15 cellular contexts compared by ENCODE assay signal in the genomic region with DNA sequence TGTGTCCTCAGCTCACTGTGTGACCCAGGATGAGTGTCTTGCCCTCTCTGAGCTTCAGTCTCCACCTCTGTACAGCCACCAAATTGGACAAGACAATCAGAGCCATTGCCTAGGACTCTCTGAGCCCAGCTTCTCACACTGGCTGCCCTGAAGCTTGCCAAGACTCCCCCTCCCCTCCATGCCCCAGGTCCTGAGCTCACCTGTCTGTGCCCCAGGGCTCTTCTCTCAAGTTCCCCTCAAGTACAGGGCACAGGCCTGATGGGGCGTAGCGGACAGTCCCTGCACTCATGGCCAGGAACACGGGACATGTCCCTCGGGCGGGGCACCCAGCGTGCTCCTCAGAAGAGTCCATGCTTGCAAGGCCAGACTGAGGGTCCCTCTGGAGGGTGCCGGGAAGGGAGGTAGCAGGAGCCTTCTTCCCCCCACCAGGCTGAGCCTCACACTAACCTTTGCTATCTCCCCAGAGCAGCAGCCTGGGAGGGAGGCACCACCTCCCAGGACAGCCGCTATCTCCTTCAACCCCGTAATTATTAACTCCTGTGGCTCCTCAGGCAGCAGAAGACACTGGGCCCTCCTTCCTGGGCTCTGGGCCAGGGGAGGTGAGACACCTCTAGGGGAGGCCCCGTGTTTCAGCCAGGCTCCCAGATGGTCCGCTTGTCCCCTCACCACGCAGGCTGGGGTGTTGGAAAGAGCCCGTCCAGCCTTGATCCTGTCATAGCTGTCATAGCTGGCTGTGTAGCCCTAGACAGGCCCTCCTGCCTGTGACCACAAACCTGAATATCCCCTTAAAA. TPM values are rescaled to one million over a fixed set of nuclear protein-coding genes. Genes with fewer than 3 reads are reported as not detected.
DNase-seq lines count a peak whose midpoint lies in the region; ATAC-seq lines count a peak whose summit lies in the region.
"Had no signal": no experiment of that assay in that cellular context is flagged by ENCODE, and none has a peak within 500 bp of the region (broad histone marks: within the 10 kb centered on the region; RNA-seq: fewer than 3 reads in every experiment).

No MANE protein-coding gene starts in this region.

- H3K27ac ChIP-seq in CD8-positive, alpha-beta memory T cell (ENCODE audit: low read depth, low read length): peak overlapping the region; percentile 47
- H3K27ac ChIP-seq: C4-2B had no signal

- H3K9me3 Mint-ChIP-seq in CD8-positive, alpha-beta memory T cell: no peaks in the 10 kb centered on the region
- H3K9me3 Mint-ChIP-seq in activated T-helper 1 cell treated with anti-CD3 and anti-CD28 coated beads, Interleukin-12 subunit alpha, Interleukin-12 subunit beta, Interleukin-2, Interleukin-4 antibody, amounts not matched to agents 30 ng/mL and 10 ng/mL and 1 ng/mL, durations not matched to agents 14 hours and 24 hours and 36 hours: no peaks in the 10 kb centered on the region
- H3K9me3 Mint-ChIP-seq: IgD-negative memory B cell had no signal

- CTCF ChIA-PET in CD8-positive, alpha-beta memory T cell (lab: Charles Lee): interaction anchor here (0.9 to 1.6 kb wide), 2 partner anchors 162 to 188 kb away, joined by 3 to 4 read pairs; no protein-coding TSS in a partner anchor

- H3K36me3 Mint-ChIP-seq in CD8-positive, alpha-beta memory T cell: no peaks in the 10 kb centered on the region
- H3K36me3 Mint-ChIP-seq in activated T-helper 1 cell treated with anti-CD3 and anti-CD28 coated beads, Interleukin-12 subunit alpha, Interleukin-12 subunit beta, Interleukin-2, Interleukin-4 antibody, amounts not matched to agents 30 ng/mL and 10 ng/mL and 1 ng/mL, durations not matched to agents 14 hours and 24 hours and 36 hours (ENCODE audit: low read depth): peaks cover 4% of the 10 kb centered on the region
- H3K36me3 Mint-ChIP-seq: IgD-negative memory B cell had no signal

- no peaks in the 10 kb centered on the region for H3K36me3 ChIP-seq in CD8-positive, alpha-beta memory T cell (ENCODE audit: insufficient read depth, low read length)

- ATAC-seq in HG03280 (IDR thresholded peaks at IDR 0.05; ENCODE audit: unreplicated experiment): no peak

- peaks cover 42 to 63% of the 10 kb centered on the region in 2 donors for H3K27me3 Mint-ChIP-seq in CD8-positive, alpha-beta memory T cell
- H3K27me3 Mint-ChIP-seq in activated T-helper 1 cell treated with anti-CD3 and anti-CD28 coated beads, Interleukin-12 subunit alpha, Interleukin-12 subunit beta, Interleukin-2, Interleukin-4 antibody, amounts not matched to agents 30 ng/mL and 10 ng/mL and 1 ng/mL, durations not matched to agents 14 hours and 24 hours and 36 hours (ENCODE audit: insufficient read depth): peaks cover 40% of the 10 kb centered on the region

- intact Hi-C loops in posterior vena cava (cut with DNase I): loop anchor here in 1 of 2 donors (5.0 kb wide), 1 partner anchor 1592 kb away; no protein-coding TSS in a partner anchor
- intact Hi-C loops in activated T-helper 1 cell treated with anti-CD3 and anti-CD28 coated beads, Interleukin-12 subunit alpha, Interleukin-12 subunit beta, Interleukin-2, Interleukin-4 antibody, amounts not matched to agents 30 ng/mL and 10 ng/mL and 1 ng/mL, durations not matched to agents 14 hours and 24 hours and 36 hours (cut with micrococcal nuclease): no loop called here

- H3K4me1 ChIP-seq in CD8-positive, alpha-beta memory T cell (ENCODE audit: insufficient read depth, low read length): no peaks in the 10 kb centered on the region

- POLR2A ChIA-PET in CD8-positive, alpha-beta memory T cell (lab: Charles Lee): no interaction called here

- peak overlapping the region in 1 of 8 donors; percentile 81 for H3K27ac Mint-ChIP-seq in CD8-positive, alpha-beta memory T cell
- H3K27ac Mint-ChIP-seq in activated T-helper 1 cell treated with anti-CD3 and anti-CD28 coated beads, Interleukin-12 subunit alpha, Interleukin-12 subunit beta, Interleukin-2, Interleukin-4 antibody, amounts not matched to agents 30 ng/mL and 10 ng/mL and 1 ng/mL, durations not matched to agents 14 hours and 24 hours and 36 hours: no peak overlapping the region
- H3K27ac Mint-ChIP-seq: IgD-negative memory B cell had no signal

- H3K4me3 Mint-ChIP-seq in CD8-positive, alpha-beta memory T cell: peak overlapping the region in 1 of 7 donors; percentile 59
- no peak overlapping the region for H3K4me3 Mint-ChIP-seq in activated T-helper 1 cell treated with anti-CD3 and anti-CD28 coated beads, Interleukin-12 subunit alpha, Interleukin-12 subunit beta, Interleukin-2, Interleukin-4 antibody, amounts not matched to agents 30 ng/mL and 10 ng/mL and 1 ng/mL, durations not matched to agents 14 hours and 24 hours and 36 hours

- H3K9me3 ChIP-seq in CD8-positive, alpha-beta memory T cell (ENCODE audit: low read length): no peaks in the 10 kb centered on the region

- peaks cover 8 to 14% (median 8%) of the 10 kb centered on the region in 3 donors for H3K4me1 Mint-ChIP-seq in CD8-positive, alpha-beta memory T cell
- peaks cover 11% of the 10 kb centered on the region for H3K4me1 Mint-ChIP-seq in activated T-helper 1 cell treated with anti-CD3 and anti-CD28 coated beads, Interleukin-12 subunit alpha, Interleukin-12 subunit beta, Interleukin-2, Interleukin-4 antibody, amounts not matched to agents 30 ng/mL and 10 ng/mL and 1 ng/mL, durations not matched to agents 14 hours and 24 hours and 36 hours (ENCODE audit: low read depth)

- peaks cover 13% of the 10 kb centered on the region for H3K27me3 ChIP-seq in CD8-positive, alpha-beta memory T cell (ENCODE audit: insufficient read depth, low read length, poor library complexity, severe bottlenecking)

- H3K4me3 ChIP-seq in CD8-positive, alpha-beta memory T cell (ENCODE audit: low read length): no peak overlapping the region
- H3K4me3 ChIP-seq: smooth muscle cell had no signal

- no peak for DNase-seq in CD8-positive, alpha-beta memory T cell
- DNase-seq in HuH-7 (ENCODE audit: low spot score) (peak; percentile 42), glomerular visceral epithelial cell (ENCODE audit: extremely low spot score) (peak; percentile 78), posterior vena cava (ENCODE audit: low spot score) (peak; percentile 80), T-helper 9 cell (no peak), SK-N-DZ (ENCODE audit: low spot score) (no peak)
- no peak for DNase-seq in activated T-helper 1 cell treated with anti-CD3 and anti-CD28 coated beads, Interleukin-12 subunit alpha, Interleukin-12 subunit beta, Interleukin-2, Interleukin-4 antibody, amounts not matched to agents 30 ng/mL and 10 ng/mL and 1 ng/mL, durations not matched to agents 14 hours and 24 hours and 36 hours (ENCODE audit: low spot score)
- DNase-seq: effector CD4-positive, alpha-beta T cell; GOT3; NCI-H187 had no signal

RNA-seq across cellular contexts. Expression of gene RAB3IL1, which starts 2.7 kb away (rescaled TPM):
- total RNA-seq in CD8-positive, alpha-beta memory T cell: under 1 TPM; 0.28 to 0.53 TPM
- not detected for polyA plus RNA-seq in CD8-positive, alpha-beta memory T cell
- total RNA-seq in posterior vena cava: 10 to 100 TPM; 26.7 to 31.5 TPM
- 0.23 and 0.24 TPM in 2 replicates for total RNA-seq in activated T-helper 1 cell treated with anti-CD3 and anti-CD28 coated beads, Interleukin-12 subunit alpha, Interleukin-12 subunit beta, Interleukin-2, Interleukin-4 antibody, amounts not matched to agents 30 ng/mL and 10 ng/mL and 1 ng/mL, durations not matched to agents 14 hours and 24 hours and 36 hours
- 0.42 and 1.0 TPM in 2 replicates for polyA plus RNA-seq in SK-N-DZ (2014; cell fraction: cytosol; rRNA removed)
- 2.1 and 2.9 TPM in 2 replicates for polyA plus RNA-seq in SK-N-DZ (2014; cell fraction: nucleus; rRNA removed)
- total RNA-seq: T-helper 2 cell treated with Interferon-gamma antibody and Interleukin-4, amounts not matched to agents 100 ng/mL and 5 ng/mL, for 36 hours had no signal
- polyA plus RNA-seq: IgD-negative memory B cell had no signal

RNA-seq across cellular contexts. Expression of gene FADS3, which starts 28.7 kb away (rescaled TPM):
- total RNA-seq in CD8-positive, alpha-beta memory T cell: 1 to 10 TPM; 5.8 to 7.7 TPM
- polyA plus RNA-seq in CD8-positive, alpha-beta memory T cell: 2.6 TPM
- total RNA-seq in posterior vena cava: 100 to 1,000 TPM in 1 of 2 donors, 10 to 100 TPM in 1; 83.0 to 106 TPM
- 9.0 and 14.2 TPM in 2 replicates for total RNA-seq in activated T-helper 1 cell treated with anti-CD3 and anti-CD28 coated beads, Interleukin-12 subunit alpha, Interleukin-12 subunit beta, Interleukin-2, Interleukin-4 antibody, amounts not matched to agents 30 ng/mL and 10 ng/mL and 1 ng/mL, durations not matched to agents 14 hours and 24 hours and 36 hours
- polyA plus RNA-seq in SK-N-DZ (2014; cell fraction: cytosol; rRNA removed): 11.7 and 18.5 TPM in 2 replicates
- 74.0 and 80.6 TPM in 2 replicates for polyA plus RNA-seq in SK-N-DZ (2014; cell fraction: nucleus; rRNA removed)

RNA-seq across cellular contexts. Expression of gene BEST1, which starts 30.1 kb away (rescaled TPM):
- total RNA-seq in CD8-positive, alpha-beta memory T cell: under 1 TPM in 1 of 2 experiments, not detected in 1; 0.09 TPM
- polyA plus RNA-seq in CD8-positive, alpha-beta memory T cell: 1.5 TPM
- 1 to 10 TPM; 5.8 to 9.5 TPM for total RNA-seq in posterior vena cava
- total RNA-seq in activated T-helper 1 cell treated with anti-CD3 and anti-CD28 coated beads, Interleukin-12 subunit alpha, Interleukin-12 subunit beta, Interleukin-2, Interleukin-4 antibody, amounts not matched to agents 30 ng/mL and 10 ng/mL and 1 ng/mL, durations not matched to agents 14 hours and 24 hours and 36 hours: 0.29 TPM in 1 of 2 replicates, not detected in the other
- 0.90 and 1.5 TPM in 2 replicates for polyA plus RNA-seq in SK-N-DZ (2014; cell fraction: cytosol; rRNA removed)
- polyA plus RNA-seq in SK-N-DZ (2014; cell fraction: nucleus; rRNA removed): 5.9 and 6.9 TPM in 2 replicates
- total RNA-seq: T-helper 2 cell treated with Interferon-gamma antibody and Interleukin-4, amounts not matched to agents 100 ng/mL and 5 ng/mL, for 36 hours had no signal

RNA-seq across cellular contexts. Expression of gene FTH1, which starts 47.4 kb away (rescaled TPM):
- 100 to 1,000 TPM; 490 to 506 TPM for total RNA-seq in CD8-positive, alpha-beta memory T cell
- polyA plus RNA-seq in CD8-positive, alpha-beta memory T cell: 2,741 TPM
- 1,000 to 10,000 TPM; 2,679 to 3,454 TPM for total RNA-seq in posterior vena cava
- 566 and 580 TPM in 2 replicates for total RNA-seq in activated T-helper 1 cell treated with anti-CD3 and anti-CD28 coated beads, Interleukin-12 subunit alpha, Interleukin-12 subunit beta, Interleukin-2, Interleukin-4 antibody, amounts not matched to agents 30 ng/mL and 10 ng/mL and 1 ng/mL, durations not matched to agents 14 hours and 24 hours and 36 hours
- polyA plus RNA-seq in SK-N-DZ (2014; cell fraction: cytosol; rRNA removed): 136 and 163 TPM in 2 replicates
- 112 and 279 TPM in 2 replicates for polyA plus RNA-seq in SK-N-DZ (2014; cell fraction: nucleus; rRNA removed)

Comparison
In these comparisons a context has a peak if more than half of its experiments do, and no peak if none do; other contexts are left out.
1. DNase-seq: peak in HuH-7 (single experiment), glomerular visceral epithelial cell (single experiment) and posterior vena cava (single experiment); none in CD8-positive, alpha-beta memory T cell (0 of 5), T-helper 9 cell (single experiment), activated T-helper 1 cell treated with anti-CD3 and anti-CD28 coated beads, Interleukin-12 subunit alpha, Interleukin-12 subunit beta, Interleukin-2, Interleukin-4 antibody, amounts not matched to agents 30 ng/mL and 10 ng/mL and 1 ng/mL, durations not matched to agents 14 hours and 24 hours and 36 hours (single experiment) and SK-N-DZ (single experiment).
2. RNA of gene RAB3IL1, which starts 2.7 kb away (total RNA-seq): 26.7 to 31.5 TPM in posterior vena cava; 0.28 to 0.53 TPM in CD8-positive, alpha-beta memory T cell and 0.23 to 0.24 TPM in activated T-helper 1 cell treated with anti-CD3 and anti-CD28 coated beads, Interleukin-12 subunit alpha, Interleukin-12 subunit beta, Interleukin-2, Interleukin-4 antibody, amounts not matched to agents 30 ng/mL and 10 ng/mL and 1 ng/mL, durations not matched to agents 14 hours and 24 hours and 36 hours; every median in the first group is over 10 times any median in the second.